Comparison of ENCODE assay signal across 2 cellular contexts in genomic region chrX:118571829-118572228, GRCh38.
TF ChIP-seq lines count a peak whose summit lies in the region.

No MANE protein-coding gene starts in this region.

TF ChIP-seq in HepG2, 621 proteins besides CTCF, POLR2A, EP300 and RAD21 (continued from another document):
- TF ChIP-seq CEBPB (IDR thresholded peaks at IDR 0.05; ENCODE audit: borderline replicate concordance, low read depth, low read length) (peak; percentile 40; the same call in 1 of the 2 replicates), TMF1 (CRISPR knock-in tag; IDR thresholded peaks at IDR 0.05; ENCODE audit: low read depth) (no peak), DDIT3 (CRISPR knock-in tag; IDR thresholded peaks at IDR 0.05) (no peak), ZSCAN9 (CRISPR knock-in tag; IDR thresholded peaks at IDR 0.05; ENCODE audit: borderline replicate concordance) (no peak), ZNF367 (CRISPR knock-in tag; IDR thresholded peaks at IDR 0.05; ENCODE audit: borderline replicate concordance) (no peak), KMT2A (CRISPR knock-in tag; IDR thresholded peaks at IDR 0.05) (no peak), ONECUT2 (CRISPR knock-in tag; IDR thresholded peaks at IDR 0.05) (no peak)

TF ChIP-seq in WTC11, 78 proteins besides CTCF, POLR2A, EP300 and RAD21 (continued from another document):
- no peak for TF ChIP-seq PRRX2 (CRISPR knock-in tag; IDR thresholded peaks at IDR 0.05)
- no peak for TF ChIP-seq ZNF219 (CRISPR knock-in tag; IDR thresholded peaks at IDR 0.05; ENCODE audit: borderline replicate concordance)
- TF ChIP-seq SMAD4 (CRISPR knock-in tag; IDR thresholded peaks at IDR 0.05), result no peak
- no peak for TF ChIP-seq HMGXB4 (CRISPR knock-in tag; IDR thresholded peaks at IDR 0.05)
- TF ChIP-seq MLX (CRISPR knock-in tag; IDR thresholded peaks at IDR 0.05), result no peak
- no peak for TF ChIP-seq CBFB (CRISPR knock-in tag; IDR thresholded peaks at IDR 0.05; ENCODE audit: low read depth)
- no peak for TF ChIP-seq FOXP4 (CRISPR knock-in tag; IDR thresholded peaks at IDR 0.05)
- TF ChIP-seq USF1 (CRISPR knock-in tag; IDR thresholded peaks at IDR 0.05), result no peak
- TF ChIP-seq NFYB (CRISPR knock-in tag; conservative IDR thresholded peaks at IDR 0.05; ENCODE audit: low read depth), result no peak
- no peak for TF ChIP-seq IRF2 (CRISPR knock-in tag; IDR thresholded peaks at IDR 0.05; ENCODE audit: borderline replicate concordance, low read depth)
- no peak for TF ChIP-seq RELA (CRISPR knock-in tag; IDR thresholded peaks at IDR 0.05; ENCODE audit: borderline replicate concordance)
- no peak for TF ChIP-seq ZNF317 (CRISPR knock-in tag; IDR thresholded peaks at IDR 0.05; ENCODE audit: borderline replicate concordance, low read depth)
- TF ChIP-seq ZNF396 (CRISPR knock-in tag; IDR thresholded peaks at IDR 0.05; ENCODE audit: borderline replicate concordance), result no peak
